ENCODE assay signal across 8 cellular contexts in the genomic region with DNA sequence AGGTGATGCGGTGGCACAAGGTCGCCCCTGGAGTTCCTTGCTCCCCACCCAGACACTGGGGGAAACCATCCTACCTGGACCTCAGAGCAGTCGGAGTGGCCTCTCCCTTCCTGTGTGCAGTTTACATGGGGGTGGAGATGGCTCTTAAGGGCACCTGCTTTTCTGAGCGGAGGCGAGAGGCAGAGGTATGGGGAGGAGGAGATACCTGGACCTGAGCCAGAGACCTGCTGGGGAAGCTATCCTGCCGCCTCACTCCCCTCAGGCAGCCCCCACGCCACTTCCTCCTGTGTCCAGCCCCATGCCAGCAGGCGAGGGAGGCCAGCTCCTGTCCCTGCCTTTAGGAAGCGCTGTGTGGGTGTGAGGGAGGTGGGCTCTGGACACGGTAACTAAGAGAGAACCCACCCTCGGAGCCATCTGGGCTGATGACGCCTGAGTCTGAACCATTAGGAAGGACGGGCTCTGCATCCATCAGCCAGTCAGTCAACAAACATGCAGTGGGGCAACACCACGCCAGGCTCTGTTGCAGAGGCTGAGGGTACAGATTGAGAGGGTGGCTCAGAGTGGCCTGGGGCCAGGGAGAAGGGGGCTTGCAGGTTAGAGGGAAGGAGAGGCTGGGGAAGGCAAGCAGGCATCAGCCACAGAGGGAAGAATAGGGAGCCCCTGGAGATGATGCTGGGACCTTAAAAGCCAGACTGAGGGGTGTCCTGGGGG. TPM values are rescaled to one million over a fixed set of nuclear protein-coding genes. Genes with fewer than 3 reads are reported as not detected.
DNase-seq lines count a peak whose midpoint lies in the region; ATAC-seq and TF ChIP-seq lines count a peak whose summit lies in the region.

No MANE protein-coding gene starts in this region.

- no peaks in the 10 kb centered on the region for H4K20me1 ChIP-seq in SK-N-SH (ENCODE audit: insufficient read depth)

- TF ChIP-seq RAD21 in SK-N-SH (IDR thresholded peaks at IDR 0.05; ENCODE audit: low read length), result no peak

- peak overlapping the region; percentile 30; the same call in 1 of the 2 replicates for H3K9ac ChIP-seq in SK-N-SH
- H3K9ac ChIP-seq in subcutaneous abdominal adipose tissue (ENCODE audit: low read length in 5 of 5), result peak overlapping the region in 2 of 5 donors; percentile 48 to 69

- peak; percentile 2 for ATAC-seq in HG03354 (IDR thresholded peaks at IDR 0.05; ENCODE audit: poor library complexity, severe bottlenecking, unreplicated experiment)
- no peak for ATAC-seq in omental fat pad (ENCODE audit: low FRiP score)
- no peak for ATAC-seq in HG02870 (IDR thresholded peaks at IDR 0.05; ENCODE audit: unreplicated experiment)

- POLR2A ChIA-PET in SK-N-SH (lab: Yijun Ruan, JAX), result no interaction called here

- no peak for TF ChIP-seq EP300 in SK-N-SH (IDR thresholded peaks at IDR 0.05; ENCODE audit: borderline replicate concordance in 1 of 2, low read depth in 1 of 2, low read length in 1 of 2)

- no peaks in the 10 kb centered on the region for H3K79me2 ChIP-seq in SK-N-SH (ENCODE audit: insufficient read depth)

- TF ChIP-seq CTCF in SK-N-SH (IDR thresholded peaks at IDR 0.05) (no peak), ascending aorta (IDR thresholded peaks at IDR 0.05) (no peak), omental fat pad (IDR thresholded peaks at IDR 0.05) (no peak)

- H3K4me1 ChIP-seq in SK-N-SH (ENCODE audit: control insufficient read depth in 1 of 2, insufficient read depth in 2 of 2, low read depth in 1 of 2, low read length in 1 of 2), result peaks cover 0 to 25% of the 10 kb centered on the region in 2 experiments; a peak in 1 of 4 replicates
- H3K4me1 ChIP-seq in ascending aorta, result peaks cover 3 to 9% of the 10 kb centered on the region in 2 donors
- H3K4me1 ChIP-seq in mononuclear cell (ENCODE audit: insufficient read depth, low read length), result peaks cover 47% of the 10 kb centered on the region
- peaks cover 0 to 47% (median 29%) of the 10 kb centered on the region in 5 donors for H3K4me1 ChIP-seq in subcutaneous abdominal adipose tissue (ENCODE audit: control insufficient read depth in 5 of 5, insufficient read depth in 5 of 5, low read length in 5 of 5)

- DNase-seq in DMS53 treated with DMSO at 0.1 percent for 48 hours (lab: John Stamatoyannopoulos, UW; ENCODE audit: unreplicated experiment), result peak; percentile 56
- DNase-seq in SK-N-SH, result peak; percentile 67
- DNase-seq in ascending aorta (ENCODE audit: low spot score in 2 of 2), result peak in 1 of 2 donors; percentile 66
- DNase-seq in omental fat pad (ENCODE audit: low spot score), result no peak

- peaks cover 4% of the 10 kb centered on the region for H3F3A ChIP-seq in SK-N-SH (replicated peaks; ENCODE audit: insufficient read depth)

- intact Hi-C loops in ascending aorta (cut with DNase I), result loop anchor here (5.0 kb wide), 2 partner anchors 62 to 92 kb away; a partner anchor contains a TSS

- no peaks in the 10 kb centered on the region for H3K9me3 ChIP-seq in SK-N-SH
- H3K9me3 ChIP-seq in ascending aorta, result no peaks in the 10 kb centered on the region
- no peaks in the 10 kb centered on the region for H3K9me3 ChIP-seq in mononuclear cell (ENCODE audit: low read depth, low read length)
- no peaks in the 10 kb centered on the region for H3K9me3 ChIP-seq in subcutaneous abdominal adipose tissue (ENCODE audit: control insufficient read depth in 5 of 5, low read length in 5 of 5)

- H3K36me3 ChIP-seq in SK-N-SH (replicated peaks in 1 of 2; ENCODE audit: control insufficient read depth in 1 of 2, insufficient read depth in 2 of 2, low read length in 1 of 2) (peaks cover 0 to 6% of the 10 kb centered on the region in 2 experiments), ascending aorta (peaks cover 0 to 4% of the 10 kb centered on the region in 2 donors), subcutaneous abdominal adipose tissue (ENCODE audit: control insufficient read depth in 5 of 5, insufficient read depth in 5 of 5, low read length in 5 of 5) (peaks cover 0 to 3% (median 0%) of the 10 kb centered on the region in 5 donors)

- no peak overlapping the region for H2AFZ ChIP-seq in SK-N-SH (ENCODE audit: low read depth)

- H3K27me3 ChIP-seq in SK-N-SH (ENCODE audit: insufficient read depth), result no peaks in the 10 kb centered on the region
- H3K27me3 ChIP-seq in ascending aorta, result no peaks in the 10 kb centered on the region
- no peaks in the 10 kb centered on the region for H3K27me3 ChIP-seq in mononuclear cell (ENCODE audit: insufficient read depth, low read length)
- no peaks in the 10 kb centered on the region for H3K27me3 ChIP-seq in subcutaneous abdominal adipose tissue (ENCODE audit: control insufficient read depth in 5 of 5, insufficient read depth in 4 of 5, low read length in 5 of 5)

- no peaks in the 10 kb centered on the region for H3K9me2 ChIP-seq in SK-N-SH

- peak overlapping the region; percentile 62 to 66 for H3K4me3 ChIP-seq in SK-N-SH (ENCODE audit: low read depth in 2 of 2, low read length in 1 of 2)
- H3K4me3 ChIP-seq in ascending aorta, result peak overlapping the region; percentile 1 to 73
- peak overlapping the region; percentile 94 for H3K4me3 ChIP-seq in mononuclear cell (ENCODE audit: low read length)
- peak overlapping the region; percentile 33 to 74 (median 33) for H3K4me3 ChIP-seq in subcutaneous abdominal adipose tissue (ENCODE audit: low read depth in 1 of 5, low read length in 5 of 5)

- peak overlapping the region; percentile 80 for H3K4me2 ChIP-seq in SK-N-SH

- 87% methylated on average over 9 of the region's 14 CpGs for WGBS in SK-N-SH (ENCODE audit: low lambda C conversion rate)

- CTCF ChIA-PET in SK-N-SH (lab: Yijun Ruan, JAX), result interaction anchor here (1.4 to 6.0 kb wide), 3 partner anchors 46 to 92 kb away, joined by 4 to 33 read pairs (median 5); a partner anchor contains a TSS

- H3K27ac ChIP-seq in SK-N-SH (ENCODE audit: low read depth in 2 of 2, low read length in 1 of 2), result no peak overlapping the region
- no peak overlapping the region for H3K27ac ChIP-seq in ascending aorta
- H3K27ac ChIP-seq in subcutaneous abdominal adipose tissue (ENCODE audit: low read depth, low read length), result no peak overlapping the region

TF ChIP-seq in SK-N-SH, 30 proteins besides CTCF, POLR2A, EP300 and RAD21 (continues in another document):
- TF ChIP-seq CHD2 (IDR thresholded peaks at IDR 0.05; ENCODE audit: low read length, partially characterized antibody), result no peak
- no peak for TF ChIP-seq TCF12 (IDR thresholded peaks at IDR 0.05)
- TF ChIP-seq JUND (IDR thresholded peaks at IDR 0.05), result no peak
- TF ChIP-seq MEF2A (IDR thresholded peaks at IDR 0.05; ENCODE audit: borderline replicate concordance, low read depth), result no peak
- no peak for TF ChIP-seq TAF1 (IDR thresholded peaks at IDR 0.05; ENCODE audit: borderline replicate concordance, low read depth, low read length)
- no peak for TF ChIP-seq FOXM1 (IDR thresholded peaks at IDR 0.05; ENCODE audit: low read depth)
- no peak for TF ChIP-seq ELF1 (IDR thresholded peaks at IDR 0.05)
- TF ChIP-seq, protein P1, sequence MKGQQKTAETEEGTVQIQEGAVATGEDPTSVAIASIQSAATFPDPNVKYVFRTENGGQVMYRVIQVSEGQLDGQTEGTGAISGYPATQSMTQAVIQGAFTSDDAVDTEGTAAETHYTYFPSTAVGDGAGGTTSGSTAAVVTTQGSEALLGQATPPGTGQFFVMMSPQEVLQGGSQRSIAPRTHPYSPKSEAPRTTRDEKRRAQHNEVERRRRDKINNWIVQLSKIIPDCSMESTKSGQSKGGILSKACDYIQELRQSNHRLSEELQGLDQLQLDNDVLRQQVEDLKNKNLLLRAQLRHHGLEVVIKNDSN (IDR thresholded peaks at IDR 0.05; ENCODE audit: borderline replicate concordance, low read depth), result no peak
- no peak for TF ChIP-seq GABPA (IDR thresholded peaks at IDR 0.05; ENCODE audit: low read depth)
- TF ChIP-seq, protein P2, sequence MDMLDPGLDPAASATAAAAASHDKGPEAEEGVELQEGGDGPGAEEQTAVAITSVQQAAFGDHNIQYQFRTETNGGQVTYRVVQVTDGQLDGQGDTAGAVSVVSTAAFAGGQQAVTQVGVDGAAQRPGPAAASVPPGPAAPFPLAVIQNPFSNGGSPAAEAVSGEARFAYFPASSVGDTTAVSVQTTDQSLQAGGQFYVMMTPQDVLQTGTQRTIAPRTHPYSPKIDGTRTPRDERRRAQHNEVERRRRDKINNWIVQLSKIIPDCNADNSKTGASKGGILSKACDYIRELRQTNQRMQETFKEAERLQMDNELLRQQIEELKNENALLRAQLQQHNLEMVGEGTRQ (IDR thresholded peaks at IDR 0.05; ENCODE audit: borderline replicate concordance, low read depth, low read length), result no peak
- TF ChIP-seq RFX5 (IDR thresholded peaks at IDR 0.05; ENCODE audit: low read length), result no peak
- TF ChIP-seq SMC3 (IDR thresholded peaks at IDR 0.05; ENCODE audit: low read depth, low read length), result no peak
- no peak for TF ChIP-seq GATA2 (CRISPR knock-in tag; IDR thresholded peaks at IDR 0.05)
- no peak for TF ChIP-seq TEAD4 (IDR thresholded peaks at IDR 0.05; ENCODE audit: borderline replicate concordance, insufficient read depth)
- TF ChIP-seq POLR2AphosphoS5 (IDR thresholded peaks at IDR 0.05; ENCODE audit: low read depth, low read length), result no peak
- TF ChIP-seq, protein P3, sequence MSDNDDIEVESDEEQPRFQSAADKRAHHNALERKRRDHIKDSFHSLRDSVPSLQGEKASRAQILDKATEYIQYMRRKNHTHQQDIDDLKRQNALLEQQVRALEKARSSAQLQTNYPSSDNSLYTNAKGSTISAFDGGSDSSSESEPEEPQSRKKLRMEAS (IDR thresholded peaks at IDR 0.05; ENCODE audit: low read depth), result no peak

RNA-seq across cellular contexts. Expression of a gene that starts 1.2 kb away (rescaled TPM):
- 13.0 and 13.5 TPM in 2 replicates for polyA plus RNA-seq in SK-N-SH (2012; rRNA removed)
- polyA plus RNA-seq in SK-N-SH (2012; cell fraction: cytosol; rRNA removed), result 4.6 and 8.0 TPM in 2 replicates
- 19.1 and 24.4 TPM in 2 replicates for polyA plus RNA-seq in SK-N-SH (2012; cell fraction: nucleus; rRNA removed)
- total RNA-seq in ascending aorta (69.4 TPM), mononuclear cell (361 TPM), omental fat pad (100 to 1,000 TPM in 1 of 4 donors, 10 to 100 TPM in 3; 31.6 to 109 (median 50.0) TPM)

RNA-seq across cellular contexts. Expression of a gene that starts 8.9 kb away (rescaled TPM):
- polyA plus RNA-seq in SK-N-SH (2012; rRNA removed), result 660 and 726 TPM in 2 replicates
- 350 and 437 TPM in 2 replicates for polyA plus RNA-seq in SK-N-SH (2012; cell fraction: cytosol; rRNA removed)
- 148 and 393 TPM in 2 replicates for polyA plus RNA-seq in SK-N-SH (2012; cell fraction: nucleus; rRNA removed)
- total RNA-seq in ascending aorta (643 TPM), mononuclear cell (35.4 TPM), omental fat pad (100 to 1,000 TPM; 152 to 366 (median 206) TPM)

RNA-seq across cellular contexts. Expression of a gene that starts 9.1 kb away (rescaled TPM):
- polyA plus RNA-seq in SK-N-SH (2012; rRNA removed), result 45.0 and 68.8 TPM in 2 replicates
- 30.1 and 31.1 TPM in 2 replicates for polyA plus RNA-seq in SK-N-SH (2012; cell fraction: cytosol; rRNA removed)
- 161 and 335 TPM in 2 replicates for polyA plus RNA-seq in SK-N-SH (2012; cell fraction: nucleus; rRNA removed)
- total RNA-seq in ascending aorta, result 44.6 TPM
- total RNA-seq in mononuclear cell, result 22.5 TPM
- 10 to 100 TPM; 21.7 to 52.7 (median 44.2) TPM for total RNA-seq in omental fat pad

RNA-seq across cellular contexts. Expression of a gene that starts 14.5 kb away (rescaled TPM):
- 20.4 and 24.1 TPM in 2 replicates for polyA plus RNA-seq in SK-N-SH (2012; rRNA removed)
- 8.8 TPM in 2 replicates for polyA plus RNA-seq in SK-N-SH (2012; cell fraction: cytosol; rRNA removed)
- 79.3 and 99.1 TPM in 2 replicates for polyA plus RNA-seq in SK-N-SH (2012; cell fraction: nucleus; rRNA removed)
- total RNA-seq in ascending aorta (14.8 TPM), mononuclear cell (3.8 TPM), omental fat pad (10 to 100 TPM; 14.0 to 32.3 (median 18.3) TPM)

Comparison
In these comparisons a context has a peak if more than half of its experiments do, and no peak if none do; other contexts are left out.
1. H3K4me3 ChIP-seq: peak in every context shown above with its lines; median percentile 94 in mononuclear cell; 64 in SK-N-SH; 37 in ascending aorta; 33 in subcutaneous abdominal adipose tissue.